Comparison of ENCODE assay signal across 8 cellular contexts in genomic region chr11:14499178-14499559, GRCh38. TPM values are rescaled to one million over a fixed set of nuclear protein-coding genes. Genes with fewer than 3 reads are reported as not detected.
DNase-seq lines count a peak whose midpoint lies in the region; ATAC-seq and TF ChIP-seq lines count a peak whose summit lies in the region.

No MANE protein-coding gene starts in this region.

- peak overlapping the region; percentile 92 to 99 (median 95) for H3K27ac Mint-ChIP-seq in CD14-positive monocyte
- peak overlapping the region; percentile 82 for H3K27ac Mint-ChIP-seq in neural crest cell (ENCODE audit: unreplicated experiment)

- peak overlapping the region; percentile 84 for H3K4me3 ChIP-seq in urinary bladder (ENCODE audit: low read depth, low read length)

- intact Hi-C loops in CD14-positive monocyte (cut with micrococcal nuclease), result no loop called here

- peaks cover 40 to 62% of the 10 kb centered on the region in 2 donors for H3K36me3 Mint-ChIP-seq in CD14-positive monocyte
- H3K36me3 Mint-ChIP-seq in neural crest cell (ENCODE audit: low read depth), result peaks cover 24% of the 10 kb centered on the region

- H3K4me1 Mint-ChIP-seq in CD14-positive monocyte, result peaks cover 25% of the 10 kb centered on the region
- peaks cover 36% of the 10 kb centered on the region for H3K4me1 Mint-ChIP-seq in neural crest cell

- ATAC-seq in GM21381 (IDR thresholded peaks at IDR 0.05; ENCODE audit: unreplicated experiment), result peak; percentile 8

- TF ChIP-seq CTCF in CD14-positive monocyte (IDR thresholded peaks at IDR 0.05) (no peak), neural crest cell (conservative IDR thresholded peaks at IDR 0.05) (no peak)

- H3K4me3 Mint-ChIP-seq in CD14-positive monocyte (peak overlapping the region; percentile 95 to 96), neural crest cell (peak overlapping the region; percentile 99)

- H3K9me3 Mint-ChIP-seq in CD14-positive monocyte (no peaks in the 10 kb centered on the region), neural crest cell (peaks cover 2% of the 10 kb centered on the region)

- under 1% methylated on average over 19 of the region's 19 CpGs for WGBS in urinary bladder

- H3K27ac ChIP-seq in KOPT-K1 (ENCODE audit: low read depth, low read length, poor library complexity, severe bottlenecking) (peak overlapping the region; percentile 93), urinary bladder (ENCODE audit: low read depth) (no peak overlapping the region)

- H3K36me3 ChIP-seq in KOPT-K1 (ENCODE audit: insufficient read depth, low read length) (peaks cover 55% of the 10 kb centered on the region), urinary bladder (ENCODE audit: insufficient read depth) (peaks cover 4% of the 10 kb centered on the region)

- no peaks in the 10 kb centered on the region for H3K9me3 ChIP-seq in KOPT-K1 (ENCODE audit: insufficient read depth, low read length, poor library complexity, severe bottlenecking)

- H3K27me3 Mint-ChIP-seq in CD14-positive monocyte (ENCODE audit: low read depth in 3 of 3), result no peaks in the 10 kb centered on the region
- H3K27me3 Mint-ChIP-seq in neural crest cell (ENCODE audit: low read depth), result no peaks in the 10 kb centered on the region

- no peak for DNase-seq in CD14-positive monocyte (ENCODE audit: low spot score)
- peak; percentile 37 for DNase-seq in activated CD8-positive, alpha-beta memory T cell treated with anti-CD3 and anti-CD28 coated beads, Interleukin-2, amount 50 U/mL, for 4 hours
- DNase-seq in fibroblast of gingiva (ENCODE audit: low read depth), result peak; percentile 24
- DNase-seq in neural crest cell (ENCODE audit: low read depth, low spot score), result peak; percentile 29
- DNase-seq in amniotic stem cell (lab: John Stamatoyannopoulos, UW), result no peak

- no peaks in the 10 kb centered on the region for H3K4me1 ChIP-seq in urinary bladder (ENCODE audit: insufficient read depth)

RNA-seq across cellular contexts. Expression of gene COPB1, which starts 0.4 kb away (rescaled TPM):
- polyA plus RNA-seq in CD14-positive monocyte, result 100 to 1,000 TPM in 1 of 2 donors, 10 to 100 TPM in 1; 87.1 to 108 TPM
- total RNA-seq in neural crest cell, result 83.9 and 93.9 TPM in 2 replicates
- 258 TPM for total RNA-seq in urinary bladder
- polyA plus RNA-seq in urinary bladder, result 58.2 TPM

RNA-seq across cellular contexts. Expression of gene PSMA1, which starts 21.0 kb away (rescaled TPM):
- 100 to 1,000 TPM; 201 to 228 TPM for polyA plus RNA-seq in CD14-positive monocyte
- total RNA-seq in neural crest cell, result 172 and 190 TPM in 2 replicates
- total RNA-seq in urinary bladder, result 134 TPM
- 122 TPM for polyA plus RNA-seq in urinary bladder

Comparison
In these comparisons a context has a peak if more than half of its experiments do, and no peak if none do; other contexts are left out.
1. DNase-seq: peak in activated CD8-positive, alpha-beta memory T cell treated with anti-CD3 and anti-CD28 coated beads, Interleukin-2, amount 50 U/mL, for 4 hours (single experiment), fibroblast of gingiva (single experiment) and neural crest cell (single experiment); none in CD14-positive monocyte (single experiment) and amniotic stem cell (single experiment).